Comparison of ENCODE assay signal across 18 cellular contexts in the genomic region with DNA sequence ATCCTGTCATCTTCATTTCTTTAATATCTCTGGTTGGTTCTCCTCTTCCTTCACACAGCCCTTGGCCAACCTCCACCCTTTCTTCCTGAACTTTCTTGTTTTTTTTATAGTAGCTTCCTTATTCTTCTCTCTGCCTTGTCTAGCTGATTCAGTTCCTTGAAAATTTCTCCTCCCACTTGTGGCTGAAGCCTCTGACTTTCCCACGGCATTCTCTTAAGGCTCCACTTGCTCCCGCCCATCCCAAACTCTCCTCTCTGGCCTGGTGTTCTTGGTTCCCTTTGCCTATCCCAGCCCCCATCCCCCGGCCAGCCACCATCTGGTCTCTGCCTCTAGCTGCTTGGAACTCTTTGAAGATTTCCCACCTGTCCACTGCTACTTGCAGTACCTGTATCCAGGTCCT. TPM values are rescaled to one million over a fixed set of nuclear protein-coding genes. Genes with fewer than 3 reads are reported as not detected.
DNase-seq lines count a peak whose midpoint lies in the region; ATAC-seq and TF ChIP-seq lines count a peak whose summit lies in the region.
"Had no signal": no experiment of that assay in that cellular context is flagged by ENCODE, and none has a peak within 500 bp of the region (broad histone marks: within the 10 kb centered on the region; RNA-seq: fewer than 3 reads in every experiment).

No MANE protein-coding gene starts in this region.

- CTCF ChIA-PET in naive thymus-derived CD4-positive, alpha-beta T cell (lab: Charles Lee) = interaction anchor here (0.6 kb wide), 1 partner anchor 151 kb away, joined by 5 read pairs; no protein-coding TSS in a partner anchor

- no peak for ATAC-seq in CD4-positive, CD25-positive, alpha-beta regulatory T cell (ENCODE audit: low read depth in 2 of 2)
- no peak for ATAC-seq in naive thymus-derived CD4-positive, alpha-beta T cell
- ATAC-seq in GM18519 (IDR thresholded peaks at IDR 0.05; ENCODE audit: low FRiP score, unreplicated experiment) = no peak
- ATAC-seq in body of pancreas = no peak
- no peak for ATAC-seq in HG02938 (IDR thresholded peaks at IDR 0.05; ENCODE audit: unreplicated experiment)
- ATAC-seq: foreskin keratinocyte, left colon had no signal

- H3K27me3 ChIP-seq in CD4-positive, CD25-positive, alpha-beta regulatory T cell (ENCODE audit: control insufficient read depth, insufficient read depth, low read length) = no peaks in the 10 kb centered on the region
- no peaks in the 10 kb centered on the region for H3K27me3 ChIP-seq in naive thymus-derived CD4-positive, alpha-beta T cell (ENCODE audit: control insufficient read depth in 2 of 2, insufficient read depth in 2 of 2, low read length in 2 of 2)
- peaks cover 0 to 4% of the 10 kb centered on the region in 2 donors for H3K27me3 ChIP-seq in body of pancreas
- H3K27me3 ChIP-seq: foreskin keratinocyte, sigmoid colon, suprapubic skin had no signal

- TF ChIP-seq POLR2A in body of pancreas (IDR thresholded peaks at IDR 0.05) = no peak

- WGBS in body of pancreas, 2 donors = 48 to 51% methylated on average over 3 of the region's 3 CpGs

- H3K4me3 ChIP-seq in CD4-positive, CD25-positive, alpha-beta regulatory T cell (ENCODE audit: low read depth, low read length) = no peak overlapping the region
- H3K4me3 ChIP-seq in naive thymus-derived CD4-positive, alpha-beta T cell (ENCODE audit: low read length) = no peak overlapping the region
- no peak overlapping the region for H3K4me3 ChIP-seq in body of pancreas
- H3K4me3 ChIP-seq: PC-9, sigmoid colon, suprapubic skin had no signal

- peaks cover 64% of the 10 kb centered on the region for H3K36me3 Mint-ChIP-seq in CD4-positive, CD25-positive, alpha-beta regulatory T cell
- peaks cover 23 to 61% (median 52%) of the 10 kb centered on the region in 5 donors for H3K36me3 Mint-ChIP-seq in naive thymus-derived CD4-positive, alpha-beta T cell

- H3K36me3 ChIP-seq in CD4-positive, CD25-positive, alpha-beta regulatory T cell (ENCODE audit: control insufficient read depth, insufficient read depth, low read length) = peaks cover 90% of the 10 kb centered on the region
- H3K36me3 ChIP-seq in naive thymus-derived CD4-positive, alpha-beta T cell (ENCODE audit: control insufficient read depth in 2 of 3, insufficient read depth in 3 of 3, low read length in 3 of 3) = peaks cover 18 to 92% (median 25%) of the 10 kb centered on the region in 3 experiments
- H3K36me3 ChIP-seq in body of pancreas (replicated peaks in 1 of 2; ENCODE audit: insufficient read depth in 1 of 2, low read depth in 2 of 2) = no peaks in the 10 kb centered on the region

- no peaks in the 10 kb centered on the region for H3K9me3 Mint-ChIP-seq in CD4-positive, CD25-positive, alpha-beta regulatory T cell
- peaks cover 0 to 2% (median 0%) of the 10 kb centered on the region in 11 donors for H3K9me3 Mint-ChIP-seq in naive thymus-derived CD4-positive, alpha-beta T cell
- H3K9me3 Mint-ChIP-seq: nephron had no signal

- H3K4me3 Mint-ChIP-seq in CD4-positive, CD25-positive, alpha-beta regulatory T cell = peak overlapping the region in 1 of 4 donors; percentile 23
- H3K4me3 Mint-ChIP-seq in naive thymus-derived CD4-positive, alpha-beta T cell = no peak overlapping the region
- H3K4me3 Mint-ChIP-seq: nephron had no signal

- no peak overlapping the region for H3K27ac ChIP-seq in CD4-positive, CD25-positive, alpha-beta regulatory T cell (ENCODE audit: insufficient read depth, low read length, poor library complexity, severe bottlenecking)
- peak overlapping the region; percentile 44 for H3K27ac ChIP-seq in epithelial cell of prostate
- no peak overlapping the region for H3K27ac ChIP-seq in naive thymus-derived CD4-positive, alpha-beta T cell (ENCODE audit: low read depth, low read length)
- H3K27ac ChIP-seq in body of pancreas = no peak overlapping the region
- H3K27ac ChIP-seq: foreskin keratinocyte, PC-9, sigmoid colon, suprapubic skin had no signal

- POLR2A ChIA-PET in naive thymus-derived CD4-positive, alpha-beta T cell (lab: Charles Lee) = interaction anchor here (1.0 kb wide), 1 partner anchor 28 kb away, joined by 4 read pairs; no protein-coding TSS in a partner anchor

- peaks cover 5 to 34% (median 21%) of the 10 kb centered on the region in 4 donors for H3K4me1 Mint-ChIP-seq in CD4-positive, CD25-positive, alpha-beta regulatory T cell
- H3K4me1 Mint-ChIP-seq in naive thymus-derived CD4-positive, alpha-beta T cell = peaks cover 17 to 46% (median 26%) of the 10 kb centered on the region in 7 donors
- H3K4me1 Mint-ChIP-seq: nephron had no signal

- intact Hi-C loops in naive thymus-derived CD4-positive, alpha-beta T cell (cut with micrococcal nuclease) = no loop called here
- intact Hi-C loops in body of pancreas (cut with DNase I) = no loop called here

- peak overlapping the region in 2 of 3 donors; percentile 37 to 93 for H3K27ac Mint-ChIP-seq in CD4-positive, CD25-positive, alpha-beta regulatory T cell
- H3K27ac Mint-ChIP-seq in naive thymus-derived CD4-positive, alpha-beta T cell = peak overlapping the region in 7 of 9 donors; percentile 6 to 80 (median 71)
- H3K27ac Mint-ChIP-seq: nephron had no signal

- DNase-seq in CD4-positive, CD25-positive, alpha-beta regulatory T cell = no peak
- DNase-seq in HS-5 (ENCODE audit: low read depth) = peak; percentile 32
- DNase-seq in epithelial cell of prostate (ENCODE audit: low read depth, low spot score) = peak; percentile 84
- DNase-seq in naive thymus-derived CD4-positive, alpha-beta T cell = no peak
- DNase-seq in body of pancreas = no peak
- DNase-seq in stimulated activated CD4-positive, alpha-beta T cell treated with anti-CD3 and anti-CD28 coated beads, Interleukin-2, amount 100 ng/mL, for 48 hours = no peak
- DNase-seq: activated CD4-positive, alpha-beta T cell treated with anti-CD3 and anti-CD28 coated beads for 48 hours; activated gamma-delta T cell; Calu3; left colon; NCI-H446 treated with DMSO at 0.1 percent for 48 hours; sigmoid colon had no signal

- no peak for TF ChIP-seq CTCF in body of pancreas (IDR thresholded peaks at IDR 0.05)

- H3K27me3 Mint-ChIP-seq in CD4-positive, CD25-positive, alpha-beta regulatory T cell = no peaks in the 10 kb centered on the region
- no peaks in the 10 kb centered on the region for H3K27me3 Mint-ChIP-seq in naive thymus-derived CD4-positive, alpha-beta T cell

- no peaks in the 10 kb centered on the region for H3K9me3 ChIP-seq in CD4-positive, CD25-positive, alpha-beta regulatory T cell (ENCODE audit: control insufficient read depth in 2 of 2, low read length in 2 of 2)
- no peaks in the 10 kb centered on the region for H3K9me3 ChIP-seq in naive thymus-derived CD4-positive, alpha-beta T cell (ENCODE audit: control insufficient read depth in 2 of 3, low read length in 3 of 3)
- H3K9me3 ChIP-seq in body of pancreas = no peaks in the 10 kb centered on the region
- H3K9me3 ChIP-seq: sigmoid colon, suprapubic skin had no signal

- H3K4me1 ChIP-seq in CD4-positive, CD25-positive, alpha-beta regulatory T cell (ENCODE audit: control insufficient read depth, insufficient read depth, low read length, poor library complexity, severe bottlenecking) = no peaks in the 10 kb centered on the region
- no peaks in the 10 kb centered on the region for H3K4me1 ChIP-seq in naive thymus-derived CD4-positive, alpha-beta T cell (ENCODE audit: control insufficient read depth in 2 of 2, insufficient read depth in 2 of 2, low read length in 2 of 2)
- no peaks in the 10 kb centered on the region for H3K4me1 ChIP-seq in body of pancreas
- H3K4me1 ChIP-seq: sigmoid colon, suprapubic skin had no signal

RNA-seq across cellular contexts. Expression of gene NLRP1, which starts 29.1 kb away (rescaled TPM):
- 279 TPM for total RNA-seq in CD4-positive, CD25-positive, alpha-beta regulatory T cell
- 10 to 100 TPM; 25.5 to 33.2 (median 30.7) TPM for polyA plus RNA-seq in CD4-positive, CD25-positive, alpha-beta regulatory T cell
- 100 to 1,000 TPM in 4 of 5 experiments, 10 to 100 TPM in 1; 86.6 to 360 (median 259) TPM for total RNA-seq in naive thymus-derived CD4-positive, alpha-beta T cell
- polyA plus RNA-seq in naive thymus-derived CD4-positive, alpha-beta T cell = 10 to 100 TPM; 27.7 to 60.7 TPM
- 10 to 100 TPM in 1 of 2 donors, 1 to 10 TPM in 1; 8.9 to 14.3 TPM for total RNA-seq in body of pancreas

Comparison
In these comparisons a context has a peak if more than half of its experiments do, and no peak if none do; other contexts are left out.
1. DNase-seq: peak in HS-5 (single experiment) and epithelial cell of prostate (single experiment); none in CD4-positive, CD25-positive, alpha-beta regulatory T cell (0 of 3), naive thymus-derived CD4-positive, alpha-beta T cell (0 of 9), body of pancreas (0 of 4) and stimulated activated CD4-positive, alpha-beta T cell treated with anti-CD3 and anti-CD28 coated beads, Interleukin-2, amount 100 ng/mL, for 48 hours (0 of 2).
2. RNA of gene NLRP1, which starts 29.1 kb away (total RNA-seq): 279 TPM in CD4-positive, CD25-positive, alpha-beta regulatory T cell (single experiment) and 86.6 to 360 TPM in naive thymus-derived CD4-positive, alpha-beta T cell; 8.9 to 14.3 TPM in body of pancreas; every median in the first group is over 4 times any median in the second.